Comparison of ENCODE assay signal across 9 cellular contexts in genomic region chr7:73865738-73866445, GRCh38. TPM values are rescaled to one million over a fixed set of nuclear protein-coding genes. Genes with fewer than 3 reads are reported as not detected.
DNase-seq lines count a peak whose midpoint lies in the region; ATAC-seq and TF ChIP-seq lines count a peak whose summit lies in the region.
"Had no signal": no experiment of that assay in that cellular context is flagged by ENCODE, and none has a peak within 500 bp of the region (broad histone marks: within the 10 kb centered on the region; RNA-seq: fewer than 3 reads in every experiment).

No MANE protein-coding gene starts in this region.

- H2AFZ ChIP-seq in GM23338, result no peak overlapping the region
- no peak overlapping the region for H2AFZ ChIP-seq in osteoblast (ENCODE audit: low read length)

- no peaks in the 10 kb centered on the region for H3K36me3 ChIP-seq in GM23338 (ENCODE audit: insufficient read depth)
- H3K36me3 ChIP-seq in osteoblast (ENCODE audit: insufficient read depth, low read length), result no peaks in the 10 kb centered on the region

- H3K4me1 Mint-ChIP-seq in GM23338, result peaks cover 18% of the 10 kb centered on the region
- H3K4me1 Mint-ChIP-seq: immature natural killer cell had no signal

- peaks cover 20% of the 10 kb centered on the region for H3K4me1 ChIP-seq in GM23338 (ENCODE audit: insufficient read depth)
- H3K4me1 ChIP-seq in osteoblast (ENCODE audit: insufficient read depth, low read length), result no peaks in the 10 kb centered on the region

- no peaks in the 10 kb centered on the region for H3K9me2 ChIP-seq in GM23338 (ENCODE audit: insufficient read depth)

- H3K79me2 ChIP-seq in GM23338 (replicated peaks; ENCODE audit: insufficient read depth), result no peaks in the 10 kb centered on the region
- no peaks in the 10 kb centered on the region for H3K79me2 ChIP-seq in osteoblast (ENCODE audit: insufficient read depth, low read length)

- H3K9me3 ChIP-seq in osteoblast (ENCODE audit: low read depth, low read length), result no peaks in the 10 kb centered on the region

- H3K4me3 ChIP-seq in GM23338 (no peak overlapping the region), osteoblast (ENCODE audit: insufficient read depth, low read length) (no peak overlapping the region)

- peaks cover 13% of the 10 kb centered on the region for H3K27me3 Mint-ChIP-seq in GM23338 (ENCODE audit: insufficient read depth, low read depth, poor library complexity)

- DNase-seq in COR-L47 (lab: John Stamatoyannopoulos, UW), result peak; percentile 62
- peak; percentile 69 for DNase-seq in GM23338 (ENCODE audit: low spot score)
- peak; percentile 76 for DNase-seq in RPMI8226
- peak; percentile 95 for DNase-seq in osteoblast (ENCODE audit: insufficient read length, low spot score, missing footprints)
- DNase-seq in NCI-H1436 (lab: John Stamatoyannopoulos, UW), result no peak
- no peak for DNase-seq in NCI-H187 (lab: John Stamatoyannopoulos, UW)

- H3K4me3 Mint-ChIP-seq in GM23338, result no peak overlapping the region
- H3K4me3 Mint-ChIP-seq: immature natural killer cell had no signal

- H3K9me3 Mint-ChIP-seq in GM23338, result no peaks in the 10 kb centered on the region
- H3K9me3 Mint-ChIP-seq: immature natural killer cell had no signal

- no peaks in the 10 kb centered on the region for H3K27me3 ChIP-seq in GM23338 (ENCODE audit: insufficient read depth)
- no peaks in the 10 kb centered on the region for H3K27me3 ChIP-seq in osteoblast (ENCODE audit: insufficient read depth, low read length)

- no peak overlapping the region for H3K4me2 ChIP-seq in GM23338
- H3K4me2 ChIP-seq in osteoblast (ENCODE audit: insufficient read depth, low read length), result no peak overlapping the region

- no peak overlapping the region for H3K27ac Mint-ChIP-seq in GM23338

- no peaks in the 10 kb centered on the region for H3F3A ChIP-seq in GM23338 (replicated peaks; ENCODE audit: low read depth)

- H3K27ac ChIP-seq in GM23338 (ENCODE audit: low read depth) (no peak overlapping the region), osteoblast (ENCODE audit: low read depth, low read length) (no peak overlapping the region)

- ATAC-seq in GM23338, result peak; percentile 54
- ATAC-seq in esophagus mucosa, result peak; percentile 64
- ATAC-seq in GM21367 (IDR thresholded peaks at IDR 0.05; ENCODE audit: unreplicated experiment), result no peak

- TF ChIP-seq CTCF in GM23338 (conservative IDR thresholded peaks at IDR 0.05; ENCODE audit: low read depth in 2 of 2) (peak; percentile 62 to 76), osteoblast (IDR thresholded peaks at IDR 0.05; ENCODE audit: extremely low read depth, low read depth, low read length) (peak; percentile 82)

- H4K20me1 ChIP-seq in GM23338 (replicated peaks; ENCODE audit: insufficient read depth) (no peaks in the 10 kb centered on the region), osteoblast (ENCODE audit: insufficient read depth, low read length) (no peaks in the 10 kb centered on the region)

- no peaks in the 10 kb centered on the region for H3K36me3 Mint-ChIP-seq in GM23338 (ENCODE audit: low read depth)
- H3K36me3 Mint-ChIP-seq: immature natural killer cell had no signal

TF ChIP-seq in GM23338, 12 proteins besides CTCF, POLR2A, EP300 and RAD21 (continues in another document):
- no peak for TF ChIP-seq JUNB (IDR thresholded peaks at IDR 0.05; ENCODE audit: unreplicated experiment)
- TF ChIP-seq EZH2phosphoT487 (IDR thresholded peaks at IDR 0.05; ENCODE audit: unreplicated experiment), result no peak
- TF ChIP-seq STAT1 (IDR thresholded peaks at IDR 0.05; ENCODE audit: unreplicated experiment), result no peak
- TF ChIP-seq CREB1 (CRISPR knock-in tag; IDR thresholded peaks at IDR 0.05; ENCODE audit: low read depth), result no peak
- no peak for TF ChIP-seq NANOG (IDR thresholded peaks at IDR 0.05; ENCODE audit: borderline replicate concordance)
- TF ChIP-seq ETS1 (IDR thresholded peaks at IDR 0.05), result no peak
- no peak for TF ChIP-seq ZNF462 (CRISPR knock-in tag; IDR thresholded peaks at IDR 0.05)
- no peak for TF ChIP-seq EZH2 (IDR thresholded peaks at IDR 0.05; ENCODE audit: low read depth, unreplicated experiment)
- TF ChIP-seq ZNF331 (CRISPR knock-in tag; IDR thresholded peaks at IDR 0.05; ENCODE audit: low read depth), result no peak

RNA-seq across cellular contexts. Expression of gene TMEM270, which starts 4.9 kb away (rescaled TPM):
- not detected in 2 replicates for total RNA-seq in GM23338 (2014; rRNA removed; shearing (Covaris generic))
- not detected in 2 replicates for polyA plus RNA-seq in GM23338 (2016; fragmentation: Nextera tagmentation; extraction: Ambion mirVana)
- not detected for total RNA-seq in esophagus mucosa
- total RNA-seq in osteoblast, result not detected in 2 replicates
- polyA plus RNA-seq: immature natural killer cell had no signal

RNA-seq across cellular contexts. Expression of gene METTL27, which starts 23.6 kb away (rescaled TPM):
- 5.9 and 11.0 TPM in 2 replicates for total RNA-seq in GM23338 (2014; rRNA removed; shearing (Covaris generic))
- polyA plus RNA-seq in GM23338 (2016; fragmentation: Nextera tagmentation; extraction: Ambion mirVana), result 7.2 and 10.1 TPM in 2 replicates
- 1.9 TPM for total RNA-seq in esophagus mucosa
- 8.7 and 8.8 TPM in 2 replicates for total RNA-seq in osteoblast

RNA-seq across cellular contexts. Expression of gene CLDN4, which starts 35.1 kb away (rescaled TPM):
- total RNA-seq in GM23338 (2014; rRNA removed; shearing (Covaris generic)), result 18.6 and 19.4 TPM in 2 replicates
- polyA plus RNA-seq in GM23338 (2016; fragmentation: Nextera tagmentation; extraction: Ambion mirVana), result 11.6 and 16.5 TPM in 2 replicates
- total RNA-seq in esophagus mucosa (149 TPM), osteoblast (0.36 and 0.59 TPM in 2 replicates)
- polyA plus RNA-seq: immature natural killer cell had no signal

Comparison
In these comparisons a context has a peak if more than half of its experiments do, and no peak if none do; other contexts are left out.
1. DNase-seq: peak in COR-L47 (single experiment), GM23338 (single experiment), RPMI8226 (single experiment) and osteoblast (single experiment); none in NCI-H1436 (single experiment) and NCI-H187 (0 of 2).
2. RNA of gene CLDN4, which starts 35.1 kb away (total RNA-seq): 149 TPM in esophagus mucosa (single experiment) and 18.6 to 19.4 TPM in GM23338; 0.36 to 0.59 TPM in osteoblast; every median in the first group is over 10 times any median in the second.